In the genomic region with DNA sequence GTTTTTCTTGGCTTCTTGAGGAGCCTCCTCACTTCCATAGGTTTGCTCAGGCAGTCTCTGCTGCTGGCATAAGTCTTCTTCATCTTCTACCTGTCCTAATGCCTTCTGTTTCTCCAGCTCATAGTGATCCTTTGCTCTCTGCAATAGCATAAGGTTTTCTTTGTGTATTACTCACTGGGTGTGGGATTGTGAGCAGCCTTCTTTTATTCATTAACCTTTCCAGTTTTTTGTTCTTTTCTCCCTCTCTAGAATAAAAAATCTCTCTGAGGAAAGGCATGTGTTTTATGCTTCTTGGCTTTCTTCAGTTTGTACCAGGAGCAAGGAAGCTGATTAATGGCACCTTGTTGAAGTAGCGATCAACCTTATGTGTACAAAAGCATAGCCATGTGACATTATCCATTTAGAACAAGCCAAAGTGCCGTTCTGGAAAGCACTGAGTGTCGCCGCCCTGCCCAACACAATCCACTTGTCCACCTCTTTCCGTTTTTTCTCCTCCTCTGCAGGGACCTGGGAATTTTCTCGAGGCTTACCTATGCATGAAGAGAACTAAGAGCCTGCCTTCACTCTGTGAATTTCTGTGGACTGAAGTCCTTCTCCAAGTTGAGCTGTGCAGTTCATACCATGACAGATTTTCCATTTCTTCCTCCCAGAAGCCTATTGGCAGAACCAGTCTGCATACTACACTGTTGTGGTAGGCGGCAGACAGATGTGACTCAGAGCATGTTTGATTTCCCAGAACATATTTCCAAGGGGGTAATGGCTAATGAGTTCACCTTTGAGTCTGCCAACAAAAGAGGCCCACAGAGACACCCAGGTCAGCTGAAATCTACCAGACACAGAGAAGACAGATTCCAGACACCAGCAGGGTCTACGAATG, we compare ENCODE assay signal across 14 cellular contexts. TPM values are rescaled to one million over a fixed set of nuclear protein-coding genes. Genes with fewer than 3 reads are reported as not detected.
DNase-seq lines count a peak whose midpoint lies in the region; ATAC-seq lines count a peak whose summit lies in the region.
"Had no signal": no experiment of that assay in that cellular context is flagged by ENCODE, and none has a peak within 500 bp of the region (broad histone marks: within the 10 kb centered on the region; RNA-seq: fewer than 3 reads in every experiment).

No MANE protein-coding gene starts in this region.

- ATAC-seq in Right ventricle myocardium superior (ENCODE audit: poor library complexity) (peak; percentile 69), esophagus mucosa (peak; percentile 44), aorta (ENCODE audit: low FRiP score) (no peak), HG03135 (IDR thresholded peaks at IDR 0.05; ENCODE audit: unreplicated experiment) (no peak)
- ATAC-seq in activated naive CD4-positive, alpha-beta T cell treated with anti-CD3 and anti-CD28 coated beads, Interleukin-2, amount 50 U/mL, for 72 hours, result no peak
- ATAC-seq: sciatic nerve had no signal

- no peak overlapping the region for H3K27ac Mint-ChIP-seq in activated naive CD4-positive, alpha-beta T cell treated with anti-CD3 and anti-CD28 coated beads, Interleukin-2, amount 50 U/mL, for 72 hours
- H3K27ac Mint-ChIP-seq: endodermal cell had no signal

- H3K9me3 ChIP-seq in mesodermal cell (ENCODE audit: control insufficient read depth, low read length), result no peaks in the 10 kb centered on the region
- H3K9me3 ChIP-seq in aorta (ENCODE audit: control insufficient read depth, low read length), result no peaks in the 10 kb centered on the region

- no peaks in the 10 kb centered on the region for H3K36me3 Mint-ChIP-seq in activated naive CD4-positive, alpha-beta T cell treated with anti-CD3 and anti-CD28 coated beads, Interleukin-2, amount 50 U/mL, for 72 hours

- no peaks in the 10 kb centered on the region for H3K9me3 Mint-ChIP-seq in activated naive CD4-positive, alpha-beta T cell treated with anti-CD3 and anti-CD28 coated beads, Interleukin-2, amount 50 U/mL, for 72 hours
- H3K9me3 Mint-ChIP-seq: endodermal cell had no signal

- 83 to 93% methylated on average over 7 of the region's 8 CpGs for WGBS in mesodermal cell (ENCODE audit: insufficient coverage in 2 of 2), 2 experiments
- 29 to 33% methylated on average over 8 of the region's 8 CpGs for WGBS in aorta, 2 donors

- H3K27ac ChIP-seq in mesodermal cell (ENCODE audit: low read depth, low read length, severe bottlenecking), result peak overlapping the region; percentile 24
- H3K27ac ChIP-seq in aorta (ENCODE audit: low read depth in 1 of 2, low read length in 2 of 2), result peak overlapping the region; percentile 18

- H3K4me1 ChIP-seq in mesodermal cell (ENCODE audit: control insufficient read depth, insufficient read depth, low read length, poor library complexity, severe bottlenecking) (peaks cover 8% of the 10 kb centered on the region), aorta (ENCODE audit: control insufficient read depth in 1 of 2, insufficient read depth in 2 of 2, low read length in 2 of 2) (peaks cover 0 to 13% of the 10 kb centered on the region in 2 donors)

- intact Hi-C loops in Right ventricle myocardium superior (cut with DNase I) (no loop called here), cardiac septum (cut with DNase I) (no loop called here), aorta (cut with DNase I) (no loop called here)

- H3K36me3 ChIP-seq in mesodermal cell (ENCODE audit: control insufficient read depth, insufficient read depth, low read length) (no peaks in the 10 kb centered on the region), aorta (ENCODE audit: control insufficient read depth in 1 of 2, insufficient read depth in 2 of 2, low read length in 1 of 2) (no peaks in the 10 kb centered on the region)

- no peak for DNase-seq in Right ventricle myocardium superior
- no peak for DNase-seq in cardiac septum (ENCODE audit: low spot score)
- peak in 1 of 2 donors; percentile 51 for DNase-seq in aorta
- DNase-seq in activated effector memory CD4-positive, alpha-beta T cell treated with Interleukin-2 at 50 U/mL for 16 hours, result no peak
- DNase-seq in activated naive CD4-positive, alpha-beta T cell treated with anti-CD3 and anti-CD28 coated beads, Interleukin-2, amount 50 U/mL, for 72 hours (ENCODE audit: low spot score in 2 of 2), result no peak
- DNase-seq: endodermal cell, hypothalamus, NCI-H226 had no signal

- H3K4me3 ChIP-seq in mesodermal cell (ENCODE audit: extremely low read depth, insufficient read depth, low read length, poor library complexity, severe bottlenecking) (no peak overlapping the region), aorta (ENCODE audit: low read length in 2 of 2) (no peak overlapping the region)

- no peaks in the 10 kb centered on the region for H3K27me3 ChIP-seq in aorta (ENCODE audit: control insufficient read depth in 1 of 2, insufficient read depth in 2 of 2, low read length in 1 of 2)

RNA-seq across cellular contexts. Expression of gene DPT, which starts 39.0 kb away (rescaled TPM):
- total RNA-seq in Right ventricle myocardium superior, result 25.1 TPM
- total RNA-seq in cardiac septum, result 32.1 TPM
- total RNA-seq in esophagus mucosa, result 0.56 TPM
- polyA plus RNA-seq in mesodermal cell (2013, experiment 1 of 2), result not detected
- polyA plus RNA-seq in mesodermal cell (2013, experiment 2 of 2), result not detected
- total RNA-seq in aorta, result 10 to 100 TPM; 32.5 to 73.2 TPM
- polyA plus RNA-seq in aorta, result 10 to 100 TPM; 41.2 to 56.5 TPM
- not detected for total RNA-seq in activated naive CD4-positive, alpha-beta T cell treated with anti-CD3 and anti-CD28 coated beads, Interleukin-2, amount 50 U/mL, for 72 hours
- total RNA-seq: endodermal cell, G401 had no signal
- polyA plus RNA-seq: AG04450 had no signal

Comparison
In these comparisons a context has a peak if more than half of its experiments do, and no peak if none do; other contexts are left out.
1. ATAC-seq: peak in Right ventricle myocardium superior (single experiment) and esophagus mucosa (single experiment); none in aorta (single experiment), HG03135 (single experiment) and activated naive CD4-positive, alpha-beta T cell treated with anti-CD3 and anti-CD28 coated beads, Interleukin-2, amount 50 U/mL, for 72 hours (0 of 2).
2. RNA of gene DPT, which starts 39.0 kb away (total RNA-seq): 32.5 to 73.2 TPM in aorta, 32.1 TPM in cardiac septum (single experiment) and 25.1 TPM in Right ventricle myocardium superior (single experiment); 0.56 TPM in esophagus mucosa (single experiment) and not detected in activated naive CD4-positive, alpha-beta T cell treated with anti-CD3 and anti-CD28 coated beads, Interleukin-2, amount 50 U/mL, for 72 hours; every median in the first group is over 10 times any median in the second.